In the genomic region with DNA sequence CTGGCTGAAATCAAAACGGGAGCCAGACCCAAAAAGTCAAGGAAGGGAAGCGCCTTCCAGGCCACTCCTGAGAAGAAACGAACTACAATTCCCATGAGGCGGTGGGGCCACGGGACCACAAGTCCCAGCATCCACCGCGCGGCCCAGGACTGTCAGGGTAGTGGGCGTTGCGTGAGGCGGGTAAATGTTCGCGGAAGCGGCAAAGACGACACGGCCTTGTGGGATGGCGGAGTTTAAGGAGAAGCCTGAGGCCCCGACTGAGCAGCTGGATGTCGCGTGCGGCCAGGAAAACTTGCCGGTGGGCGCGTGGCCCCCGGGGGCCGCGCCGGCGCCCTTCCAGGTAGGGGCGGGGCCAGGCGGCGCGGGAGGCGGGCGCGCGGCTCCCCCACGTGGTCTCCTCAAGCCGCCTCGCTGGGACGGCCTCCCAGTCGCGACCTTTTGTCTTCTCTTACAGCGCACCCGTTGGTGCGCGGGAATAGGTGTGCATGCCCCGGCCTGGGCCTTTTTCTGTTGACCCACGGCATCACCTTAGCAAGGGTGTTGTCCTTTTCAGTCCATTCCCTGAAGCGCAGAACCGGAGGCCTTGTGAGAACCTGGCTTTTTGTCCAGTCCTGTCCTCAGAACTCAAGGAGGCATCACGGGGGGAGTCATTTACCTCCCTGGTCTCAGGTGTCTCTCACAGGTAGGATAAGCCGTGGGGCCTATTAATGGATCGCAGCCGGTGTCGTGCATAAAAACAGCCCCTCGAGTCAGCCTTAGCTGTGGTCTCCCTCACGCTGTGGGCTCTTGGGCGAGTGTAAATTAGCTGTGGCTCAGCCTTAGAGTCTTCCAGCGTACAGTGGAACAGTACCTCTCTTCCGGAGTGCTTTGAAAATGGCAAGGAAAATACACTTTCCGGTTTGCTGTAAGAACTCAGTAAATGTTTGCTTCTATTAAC, we compare ENCODE assay signal across 8 cellular contexts. TPM values are rescaled to one million over a fixed set of nuclear protein-coding genes. Genes with fewer than 3 reads are reported as not detected.
DNase-seq lines count a peak whose midpoint lies in the region; ATAC-seq and TF ChIP-seq lines count a peak whose summit lies in the region.

TSS of gene SETMAR (plus strand) at position 183 of the 937 bp plus-strand sequence. CDS start at position 185, 2 bp downstream.

- H3K27ac ChIP-seq in esophagus (ENCODE audit: low read depth in 2 of 2, low read length in 1 of 2) = peak within 1 kb of the TSS; percentile 92 to 97
- H3K27ac ChIP-seq in muscle layer of colon (ENCODE audit: low read depth, low read length) = peak within 1 kb of the TSS; percentile 77

- peaks cover 0 to 3% of the 10 kb centered on the region in 2 donors for H3K4me1 ChIP-seq in esophagus (ENCODE audit: control insufficient read depth in 2 of 2, insufficient read depth in 2 of 2, low read length in 1 of 2)
- peaks cover 34% of the 10 kb centered on the region for H3K4me1 ChIP-seq in muscle layer of colon (ENCODE audit: insufficient read depth, low read length)

- WGBS in esophagus, 2 donors = 0 to 1% methylated on average over 52 to 62 of the region's 62 CpGs

- H3K9me3 ChIP-seq in esophagus (ENCODE audit: control insufficient read depth in 2 of 2, insufficient read depth in 1 of 2, low read depth in 1 of 2, low read length in 1 of 2) (no peaks in the 10 kb centered on the region), muscle layer of colon (ENCODE audit: low read length) (no peaks in the 10 kb centered on the region)

- peak within 1 kb of the TSS; percentile 79 to 82 for H3K4me3 ChIP-seq in esophagus (ENCODE audit: low read depth in 1 of 2, low read length in 2 of 2)
- peak within 1 kb of the TSS; percentile 75 to 99 for H3K4me3 ChIP-seq in muscle layer of colon (ENCODE audit: low read depth in 1 of 2, low read length in 2 of 2)

- H3K27me3 Mint-ChIP-seq in activated T-cell treated with anti-CD3 and anti-CD28 coated beads, Interleukin-2, amount 50 U/mL, for 24 hours = no peaks in the 10 kb centered on the region

- peak within 1 kb of the TSS; percentile 91 for H3K4me3 Mint-ChIP-seq in activated T-cell treated with anti-CD3 and anti-CD28 coated beads, Interleukin-2, amount 50 U/mL, for 24 hours

- no peaks in the 10 kb centered on the region for H3K9me3 Mint-ChIP-seq in activated T-cell treated with anti-CD3 and anti-CD28 coated beads, Interleukin-2, amount 50 U/mL, for 24 hours

- DNase-seq in DMS 273 treated with DMSO at 0.1 percent for 48 hours (lab: John Stamatoyannopoulos, UW) (peak; percentile 42), HuH-7 (ENCODE audit: low spot score) (peak; percentile 92)
- peak; percentile 91 for DNase-seq in activated T-cell treated with anti-CD3 and anti-CD28 coated beads, Interleukin-2, amount 50 U/mL, for 24 hours
- peak; percentile 68 for DNase-seq in stimulated activated CD8-positive, alpha-beta memory T cell treated with anti-CD3 and anti-CD28 coated beads, Interleukin-7, amount 100 ng/mL, for 24 hours (ENCODE audit: low read depth)

- no peaks in the 10 kb centered on the region for H3K36me3 ChIP-seq in esophagus (ENCODE audit: control insufficient read depth in 2 of 2, insufficient read depth in 2 of 2, low read length in 1 of 2)
- no peaks in the 10 kb centered on the region for H3K36me3 ChIP-seq in muscle layer of colon (ENCODE audit: insufficient read depth, low read length)

- H3K36me3 Mint-ChIP-seq in activated T-cell treated with anti-CD3 and anti-CD28 coated beads, Interleukin-2, amount 50 U/mL, for 24 hours (ENCODE audit: low read depth) = peaks cover 43% of the 10 kb centered on the region

- peak within 1 kb of the TSS; percentile 100 for H3K27ac Mint-ChIP-seq in activated T-cell treated with anti-CD3 and anti-CD28 coated beads, Interleukin-2, amount 50 U/mL, for 24 hours

- H3K9ac ChIP-seq in muscle layer of colon (ENCODE audit: low read length) = peak within 1 kb of the TSS; percentile 83

- H3K4me1 Mint-ChIP-seq in activated T-cell treated with anti-CD3 and anti-CD28 coated beads, Interleukin-2, amount 50 U/mL, for 24 hours (ENCODE audit: low read depth) = peaks cover 32% of the 10 kb centered on the region

- ATAC-seq in GM21526 (IDR thresholded peaks at IDR 0.05; ENCODE audit: low FRiP score, unreplicated experiment) = peak; percentile 98

- H3K27me3 ChIP-seq in esophagus (ENCODE audit: control insufficient read depth in 1 of 2, insufficient read depth in 2 of 2, low read length in 2 of 2) = no peaks in the 10 kb centered on the region
- no peaks in the 10 kb centered on the region for H3K27me3 ChIP-seq in muscle layer of colon (ENCODE audit: control insufficient read depth in 1 of 2, insufficient read depth in 2 of 2, low read length in 2 of 2)

TF ChIP-seq in PFSK-1, 5 proteins besides CTCF, POLR2A, EP300 and RAD21:
- TF ChIP-seq SIN3A (IDR thresholded peaks at IDR 0.05; ENCODE audit: borderline replicate concordance, insufficient read depth, low read length) (peak; percentile 17; the same call in 1 of the 2 replicates), POLR2AphosphoS5 (IDR thresholded peaks at IDR 0.05; ENCODE audit: low read depth, low read length) (peak; percentile 59), TAF1 (IDR thresholded peaks at IDR 0.05; ENCODE audit: borderline replicate concordance, insufficient read depth, low read length) (no peak)

RNA-seq across cellular contexts. Expression of gene SETMAR, which starts in this region (rescaled TPM):
- polyA plus RNA-seq in PFSK-1 (2012; ENCODE audit: insufficient read length, low read depth) = 4.4 TPM
- 10 to 100 TPM; 12.2 to 13.7 TPM for polyA plus RNA-seq in esophagus

Comparison
In these comparisons a context has a peak if more than half of its experiments do, and no peak if none do; other contexts are left out.
1. Peak in every context shown above with its lines: DNase-seq, ATAC-seq, H3K4me3 ChIP-seq and H3K27ac ChIP-seq.
2. DNase-seq: peak in every context shown above with its lines; median percentile 92 in HuH-7; 91 in activated T-cell treated with anti-CD3 and anti-CD28 coated beads, Interleukin-2, amount 50 U/mL, for 24 hours; 68 in stimulated activated CD8-positive, alpha-beta memory T cell treated with anti-CD3 and anti-CD28 coated beads, Interleukin-7, amount 100 ng/mL, for 24 hours; 42 in DMS 273 treated with DMSO at 0.1 percent for 48 hours.